9 cellular contexts compared by ENCODE assay signal in genomic region chr10:130587718-130588117, GRCh38.
"Had no signal": no experiment of that assay in that cellular context is flagged by ENCODE, and none has a peak within 500 bp of the region (broad histone marks: within the 10 kb centered on the region; RNA-seq: fewer than 3 reads in every experiment).

No MANE protein-coding gene starts in this region.

- FAIRE-seq: HepG2 had no signal

- H3K9ac ChIP-seq: GM23248, KMS-11 had no signal

- H3K9me3 Mint-ChIP-seq: H9 had no signal

- DNase-seq: GM23248, GOT3, H9, HCEC 1CT, KBM-7 had no signal

- ATAC-seq: HepG2 had no signal

- H3K4me3 ChIP-seq: GM23248 had no signal

- H3K27ac ChIP-seq: GM23248, HL-60, KMS-11 had no signal

- H3K27me3 Mint-ChIP-seq: IgD-negative memory B cell had no signal

- H3K4me1 Mint-ChIP-seq: IgD-negative memory B cell had no signal

- H3K4me2 ChIP-seq: KMS-11 had no signal

- H3K4me3 Mint-ChIP-seq: H9, IgD-negative memory B cell had no signal

- H3K27ac Mint-ChIP-seq: IgD-negative memory B cell had no signal
